In genomic region chr17:20155258-20156195, GRCh38 we compare ENCODE assay signal across 8 cellular contexts.
A peak's percentile ranks its signal among the peaks of the same experiment; 100 is the strongest.
DNase-seq lines count a peak whose midpoint lies in the region; ATAC-seq lines count a peak whose summit lies in the region.

No MANE protein-coding gene starts in this region.

- no peak overlapping the region for H3K27ac Mint-ChIP-seq in central memory CD8-positive, alpha-beta T cell (ENCODE audit: low read depth)

- H3K9me3 Mint-ChIP-seq in central memory CD8-positive, alpha-beta T cell: no peaks in the 10 kb centered on the region

- no peaks in the 10 kb centered on the region for H3K27me3 Mint-ChIP-seq in central memory CD8-positive, alpha-beta T cell

- in situ Hi-C loops in ACHN (cut with HindIII; ENCODE audit: low pct_ligation_motif_present, low pct_unique_long_range_greater_than_20kb, low sequenced_read_pairs): no loop called here

- no peak overlapping the region for H3K4me3 Mint-ChIP-seq in central memory CD8-positive, alpha-beta T cell

- H3K4me1 Mint-ChIP-seq in central memory CD8-positive, alpha-beta T cell: peaks cover 10% of the 10 kb centered on the region

- peak; percentile 91 for ATAC-seq in GM18868 (IDR thresholded peaks at IDR 0.05; ENCODE audit: unreplicated experiment)
- ATAC-seq in HG03097 (IDR thresholded peaks at IDR 0.05; ENCODE audit: low FRiP score, unreplicated experiment): peak; percentile 92
- peak; percentile 98 for ATAC-seq in central memory CD8-positive, alpha-beta T cell (replicated peaks; ENCODE audit: extremely low read depth, poor library complexity, severe bottlenecking)

- peak; percentile 97 for DNase-seq in ACHN
- DNase-seq in NCI-H2196 treated with DMSO at 0.1 percent for 48 hours (lab: John Stamatoyannopoulos, UW; ENCODE audit: unreplicated experiment): peak; percentile 86
- DNase-seq in activated CD4-positive, CD25-positive, alpha-beta regulatory T cell (lab: John Stamatoyannopoulos, UW): peak; percentile 80 to 93 (median 92)
- DNase-seq in central memory CD8-positive, alpha-beta T cell (ENCODE audit: low spot score in 2 of 2): peak; percentile 92
- peak; percentile 83 for DNase-seq in inferior parietal cortex (ENCODE audit: extremely low spot score)
- DNase-seq in smooth muscle cell of the brain vasculature (ENCODE audit: low read depth, low spot score): peak; percentile 87

- H3K36me3 Mint-ChIP-seq in central memory CD8-positive, alpha-beta T cell (ENCODE audit: insufficient read depth): peaks cover 4% of the 10 kb centered on the region

Comparison
In these comparisons a context has a peak if more than half of its experiments do, and no peak if none do; other contexts are left out.
1. Peak in every context shown above with its lines: DNase-seq and ATAC-seq.